1 cellular context compared by ENCODE assay signal in genomic region chr3:134419214-134419965, GRCh38.
A peak's percentile ranks its signal among the peaks of the same experiment; 100 is the strongest.
TF ChIP-seq lines count a peak whose summit lies in the region.

No MANE protein-coding gene starts in this region.

TF ChIP-seq in HepG2, 621 proteins besides CTCF, POLR2A, EP300 and RAD21 (continued from another document):
- TF ChIP-seq ZNF687 (CRISPR knock-in tag; IDR thresholded peaks at IDR 0.05) = peak; percentile 11; the same call in 1 of the 2 replicates
- TF ChIP-seq CREB1 (IDR thresholded peaks at IDR 0.05) = no peak
- peak; percentile 56; the same call in 1 of the 2 replicates for TF ChIP-seq CREB1 (CRISPR knock-in tag; IDR thresholded peaks at IDR 0.05)
- no peak for TF ChIP-seq NBN (conservative IDR thresholded peaks at IDR 0.05)
- TF ChIP-seq ZNF709 (CRISPR knock-in tag; IDR thresholded peaks at IDR 0.05) = no peak
- TF ChIP-seq, protein P1, sequence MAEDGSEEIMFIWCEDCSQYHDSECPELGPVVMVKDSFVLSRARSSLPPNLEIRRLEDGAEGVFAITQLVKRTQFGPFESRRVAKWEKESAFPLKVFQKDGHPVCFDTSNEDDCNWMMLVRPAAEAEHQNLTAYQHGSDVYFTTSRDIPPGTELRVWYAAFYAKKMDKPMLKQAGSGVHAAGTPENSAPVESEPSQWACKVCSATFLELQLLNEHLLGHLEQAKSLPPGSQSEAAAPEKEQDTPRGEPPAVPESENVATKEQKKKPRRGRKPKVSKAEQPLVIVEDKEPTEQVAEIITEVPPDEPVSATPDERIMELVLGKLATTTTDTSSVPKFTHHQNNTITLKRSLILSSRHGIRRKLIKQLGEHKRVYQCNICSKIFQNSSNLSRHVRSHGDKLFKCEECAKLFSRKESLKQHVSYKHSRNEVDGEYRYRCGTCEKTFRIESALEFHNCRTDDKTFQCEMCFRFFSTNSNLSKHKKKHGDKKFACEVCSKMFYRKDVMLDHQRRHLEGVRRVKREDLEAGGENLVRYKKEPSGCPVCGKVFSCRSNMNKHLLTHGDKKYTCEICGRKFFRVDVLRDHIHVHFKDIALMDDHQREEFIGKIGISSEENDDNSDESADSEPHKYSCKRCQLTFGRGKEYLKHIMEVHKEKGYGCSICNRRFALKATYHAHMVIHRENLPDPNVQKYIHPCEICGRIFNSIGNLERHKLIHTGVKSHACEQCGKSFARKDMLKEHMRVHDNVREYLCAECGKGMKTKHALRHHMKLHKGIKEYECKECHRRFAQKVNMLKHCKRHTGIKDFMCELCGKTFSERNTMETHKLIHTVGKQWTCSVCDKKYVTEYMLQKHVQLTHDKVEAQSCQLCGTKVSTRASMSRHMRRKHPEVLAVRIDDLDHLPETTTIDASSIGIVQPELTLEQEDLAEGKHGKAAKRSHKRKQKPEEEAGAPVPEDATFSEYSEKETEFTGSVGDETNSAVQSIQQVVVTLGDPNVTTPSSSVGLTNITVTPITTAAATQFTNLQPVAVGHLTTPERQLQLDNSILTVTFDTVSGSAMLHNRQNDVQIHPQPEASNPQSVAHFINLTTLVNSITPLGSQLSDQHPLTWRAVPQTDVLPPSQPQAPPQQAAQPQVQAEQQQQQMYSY (CRISPR knock-in tag; IDR thresholded peaks at IDR 0.05) = no peak
- TF ChIP-seq ZNF232 (CRISPR knock-in tag; IDR thresholded peaks at IDR 0.05; ENCODE audit: borderline replicate concordance) = no peak
- peak; percentile 79 for TF ChIP-seq HOXA3 (CRISPR knock-in tag; IDR thresholded peaks at IDR 0.05)
- peak; percentile 61; the same call in 1 of the 2 replicates for TF ChIP-seq MTA1 (CRISPR knock-in tag; IDR thresholded peaks at IDR 0.05; ENCODE audit: borderline replicate concordance)
- TF ChIP-seq ZFY (CRISPR knock-in tag; IDR thresholded peaks at IDR 0.05) = peak; percentile 36; the same call in 1 of the 2 replicates
- TF ChIP-seq LCORL (IDR thresholded peaks at IDR 0.05) = no peak
- TF ChIP-seq LCORL (CRISPR knock-in tag; IDR thresholded peaks at IDR 0.05) = peak; percentile 64; the same call in 1 of the 2 replicates
- no peak; the same call in 1 of the 2 replicates for TF ChIP-seq ZHX1 (CRISPR knock-in tag; IDR thresholded peaks at IDR 0.05; ENCODE audit: low read depth)
- peak; percentile 86 for TF ChIP-seq HIVEP1 (CRISPR knock-in tag; IDR thresholded peaks at IDR 0.05)
- no peak for TF ChIP-seq ZNF251 (CRISPR knock-in tag; IDR thresholded peaks at IDR 0.05)
- TF ChIP-seq TCF7L2 (IDR thresholded peaks at IDR 0.05; ENCODE audit: low read depth, low read length) = no peak
- TF ChIP-seq DDIT3 (CRISPR knock-in tag; IDR thresholded peaks at IDR 0.05) = no peak
- peak; percentile 44; the same call in 1 of the 2 replicates for TF ChIP-seq UBTF (CRISPR knock-in tag; IDR thresholded peaks at IDR 0.05)
- no peak for TF ChIP-seq ZNF121 (CRISPR knock-in tag; IDR thresholded peaks at IDR 0.05)
- TF ChIP-seq ZNF10 (CRISPR knock-in tag; IDR thresholded peaks at IDR 0.05; ENCODE audit: borderline replicate concordance, low read depth) = no peak
- no peak for TF ChIP-seq ZNF382 (CRISPR knock-in tag; IDR thresholded peaks at IDR 0.05; ENCODE audit: borderline replicate concordance)
- no peak for TF ChIP-seq ZFP36L2 (CRISPR knock-in tag; IDR thresholded peaks at IDR 0.05)
- peak; percentile 53; the same call in 1 of the 2 replicates for TF ChIP-seq RCOR2 (CRISPR knock-in tag; IDR thresholded peaks at IDR 0.05)
- no peak for TF ChIP-seq ZNF784 (CRISPR knock-in tag; IDR thresholded peaks at IDR 0.05; ENCODE audit: borderline replicate concordance)
- TF ChIP-seq ZSCAN20 (CRISPR knock-in tag; IDR thresholded peaks at IDR 0.05; ENCODE audit: borderline replicate concordance) = no peak
- TF ChIP-seq TSC22D2 (CRISPR knock-in tag; IDR thresholded peaks at IDR 0.05; ENCODE audit: borderline replicate concordance) = peak; percentile 70; the same call in 1 of the 2 replicates
- no peak for TF ChIP-seq ZNF557 (CRISPR knock-in tag; IDR thresholded peaks at IDR 0.05)
- TF ChIP-seq SALL2 (CRISPR knock-in tag; IDR thresholded peaks at IDR 0.05) = peak; percentile 58; the same call in 1 of the 2 replicates
- no peak for TF ChIP-seq JARID2 (CRISPR knock-in tag; IDR thresholded peaks at IDR 0.05; ENCODE audit: insufficient replicate concordance)
- TF ChIP-seq ZC3H4 (CRISPR knock-in tag; IDR thresholded peaks at IDR 0.05; ENCODE audit: borderline replicate concordance) = no peak
- TF ChIP-seq MZF1 (CRISPR knock-in tag; IDR thresholded peaks at IDR 0.05; ENCODE audit: borderline replicate concordance) = no peak
- TF ChIP-seq MED1 (CRISPR knock-in tag; IDR thresholded peaks at IDR 0.05) = peak; percentile 70
- TF ChIP-seq MIXL1 (CRISPR knock-in tag; IDR thresholded peaks at IDR 0.05) = no peak
- no peak for TF ChIP-seq HOXA9 (CRISPR knock-in tag; IDR thresholded peaks at IDR 0.05; ENCODE audit: borderline replicate concordance)
- no peak for TF ChIP-seq RBAK (CRISPR knock-in tag; IDR thresholded peaks at IDR 0.05)
- no peak for TF ChIP-seq ZNF773 (CRISPR knock-in tag; IDR thresholded peaks at IDR 0.05; ENCODE audit: borderline replicate concordance)
- no peak for TF ChIP-seq FIP1L1 (IDR thresholded peaks at IDR 0.05; ENCODE audit: borderline replicate concordance, insufficient read depth, low read depth, low read length)
- TF ChIP-seq ZFP62 (CRISPR knock-in tag; IDR thresholded peaks at IDR 0.05) = no peak
- no peak for TF ChIP-seq AHR (CRISPR knock-in tag; IDR thresholded peaks at IDR 0.05)
- no peak for TF ChIP-seq ZNF790 (CRISPR knock-in tag; IDR thresholded peaks at IDR 0.05; ENCODE audit: borderline replicate concordance)
- TF ChIP-seq KLF15 (CRISPR knock-in tag; IDR thresholded peaks at IDR 0.05; ENCODE audit: borderline replicate concordance) = no peak
